25 cellular contexts compared by ENCODE assay signal in genomic region chr4:13159041-13159620, GRCh38.
A peak's percentile ranks its signal among the peaks of the same experiment; 100 is the strongest.
DNase-seq lines count a peak whose midpoint lies in the region; ATAC-seq and TF ChIP-seq lines count a peak whose summit lies in the region.
"Had no signal": no experiment of that assay in that cellular context is flagged by ENCODE, and none has a peak within 500 bp of the region (broad histone marks: within the 10 kb centered on the region; RNA-seq: fewer than 3 reads in every experiment).

No MANE protein-coding gene starts in this region.

- WGBS in prostate gland: 72% methylated on average over 4 of the region's 4 CpGs

- DNase-seq in COLO829 (ENCODE audit: low spot score) (peak; percentile 35), GM03348 (ENCODE audit: low spot score) (peak; percentile 23), NCI-H510A treated with DMSO at 0.1 percent for 48 hours (lab: John Stamatoyannopoulos, UW) (peak; percentile 86), kidney tubule cell (ENCODE audit: low spot score) (peak; percentile 20), prostate gland (ENCODE audit: low spot score) (no peak), vagina (ENCODE audit: extremely low spot score in 2 of 2) (no peak), GM13976 (ENCODE audit: low spot score) (no peak)
- DNase-seq: activated CD4-positive, alpha-beta T cell treated with anti-CD3 and anti-CD28 coated beads for 48 hours; activated naive CD4-positive, alpha-beta T cell treated with anti-CD3 and anti-CD28 coated beads for 36 hours; activated T-cell treated with anti-CD3 and anti-CD28 coated beads, Interleukin-2, amount 50 U/mL, for 4 hours; C1 segment of cervical spinal cord; effector memory CD8-positive, alpha-beta T cell; esophagus squamous epithelium; GF-D8; islet precursor cell; Kasumi-1; NCI-H1105 treated with DMSO at 0.1 percent for 48 hours; NCI-H2107; NCI-H526; posterior cingulate gyrus; stimulated activated naive CD8-positive, alpha-beta T cell treated with anti-CD3 and anti-CD28 coated beads, Interleukin-15, Interleukin-2, amounts not matched to agents 100 U/mL and 50 U/mL, for 24 hours; T-helper 17 cell had no signal

- ATAC-seq in GM21825 (IDR thresholded peaks at IDR 0.05; ENCODE audit: unreplicated experiment): no peak
- ATAC-seq: activated T-cell treated with anti-CD3 and anti-CD28 coated beads, Interleukin-2, amount 50 U/mL, for 4 hours; effector memory CD8-positive, alpha-beta T cell; sciatic nerve; stimulated activated naive CD8-positive, alpha-beta T cell treated with anti-CD3 and anti-CD28 coated beads, Interleukin-15, Interleukin-2, amounts not matched to agents 100 U/mL and 50 U/mL, for 24 hours; T-helper 17 cell had no signal

- H3K36me3 ChIP-seq in prostate gland (no peaks in the 10 kb centered on the region), vagina (no peaks in the 10 kb centered on the region)
- H3K36me3 ChIP-seq: breast epithelium, esophagus squamous epithelium had no signal

- intact Hi-C loops in prostate gland (cut with DNase I): no loop called here
- intact Hi-C loops in vagina (cut with DNase I): no loop called here

- TF ChIP-seq CTCF in prostate gland (IDR thresholded peaks at IDR 0.05) (no peak), vagina (IDR thresholded peaks at IDR 0.05) (no peak), GM13976 (IDR thresholded peaks at IDR 0.05; ENCODE audit: borderline replicate concordance, control extremely low read depth, extremely low read depth, insufficient read depth, missing control alignments) (no peak)

- no peak overlapping the region for H3K27ac ChIP-seq in prostate gland
- H3K27ac ChIP-seq in vagina: no peak overlapping the region
- H3K27ac ChIP-seq: breast epithelium, esophagus squamous epithelium had no signal

- no peaks in the 10 kb centered on the region for H3K4me1 ChIP-seq in prostate gland (replicated peaks)
- H3K4me1 ChIP-seq in vagina: no peaks in the 10 kb centered on the region
- H3K4me1 ChIP-seq: breast epithelium, esophagus squamous epithelium had no signal

- no peaks in the 10 kb centered on the region for H3K9me3 ChIP-seq in prostate gland
- H3K9me3 ChIP-seq in vagina: no peaks in the 10 kb centered on the region
- H3K9me3 ChIP-seq: breast epithelium, esophagus squamous epithelium had no signal

- H3K4me3 ChIP-seq in prostate gland (no peak overlapping the region), vagina (no peak overlapping the region)
- H3K4me3 ChIP-seq: breast epithelium, esophagus squamous epithelium had no signal

- in situ Hi-C loops in GM13976 (cut with MboI; ENCODE audit: low sequenced_read_pairs, unreplicated experiment): no loop called here

- TF ChIP-seq POLR2A in prostate gland (IDR thresholded peaks at IDR 0.05): no peak
- TF ChIP-seq POLR2A in vagina (IDR thresholded peaks at IDR 0.05): no peak

- no peaks in the 10 kb centered on the region for H3K27me3 ChIP-seq in prostate gland (replicated peaks; ENCODE audit: insufficient read depth)
- H3K27me3 ChIP-seq in vagina: no peaks in the 10 kb centered on the region
- H3K27me3 ChIP-seq: breast epithelium, esophagus squamous epithelium had no signal

Comparison
In these comparisons a context has a peak if more than half of its experiments do, and no peak if none do; other contexts are left out.
1. DNase-seq: peak in COLO829 (single experiment), GM03348 (single experiment), NCI-H510A treated with DMSO at 0.1 percent for 48 hours (single experiment) and kidney tubule cell (single experiment); none in prostate gland (single experiment), vagina (0 of 2) and GM13976 (single experiment).